In genomic region chr3:131091768-131092167, GRCh38 we compare ENCODE assay signal across 17 cellular contexts.
A peak's percentile ranks its signal among the peaks of the same experiment; 100 is the strongest.
DNase-seq lines count a peak whose midpoint lies in the region; FAIRE-seq and TF ChIP-seq lines count a peak whose summit lies in the region.
"Had no signal": no experiment of that assay in that cellular context is flagged by ENCODE, and none has a peak within 500 bp of the region (broad histone marks: within the 10 kb centered on the region; RNA-seq: fewer than 3 reads in every experiment).

No MANE protein-coding gene starts in this region.

- no peaks in the 10 kb centered on the region for H3K36me3 Mint-ChIP-seq in H9 (ENCODE audit: insufficient read depth in 1 of 3, low read depth in 3 of 3)
- no peaks in the 10 kb centered on the region for H3K36me3 Mint-ChIP-seq in CD4-positive, alpha-beta memory T cell
- H3K36me3 Mint-ChIP-seq: natural killer cell treated with Interleukin-12 subunit alpha and Interleukin-12 subunit beta and Interleukin-15 and Interleukin-18, amount 100 ng/mL, for 72 hours had no signal

- FAIRE-seq in GM12891 (lab: Jason Lieb, UNC) = no peak

- no peak overlapping the region for H2BK12ac ChIP-seq in H9 (ENCODE audit: insufficient read length, low read depth, low read length)

- no peak overlapping the region for H2BK15ac ChIP-seq in H9 (ENCODE audit: low read depth, low read length)

- H3K4me2 ChIP-seq in H9 (ENCODE audit: insufficient read depth, insufficient read length, low read length) = no peak overlapping the region

- CTCF ChIA-PET in CD4-positive, alpha-beta memory T cell (lab: Charles Lee; ENCODE audit: partially characterized antibody) = no interaction called here

- H3K4me1 Mint-ChIP-seq in H9 = peaks cover 5 to 6% of the 10 kb centered on the region in 2 experiments
- no peaks in the 10 kb centered on the region for H3K4me1 Mint-ChIP-seq in CD4-positive, alpha-beta memory T cell

- H3T11ph ChIP-seq in H9 (ENCODE audit: low read length) = peak overlapping the region; percentile 59

- no peak for TF ChIP-seq POLR2A in GM12891 (IDR thresholded peaks at IDR 0.05; ENCODE audit: low read depth, low read length)

- no peak overlapping the region for H2AFZ ChIP-seq in H9 (ENCODE audit: low read length)

- no peak overlapping the region for H2BK120ac ChIP-seq in H9 (ENCODE audit: low read depth, low read length, poor library complexity, severe bottlenecking)

- H4K20me1 ChIP-seq in H9 (ENCODE audit: control insufficient read depth, insufficient read depth, insufficient read length) = no peaks in the 10 kb centered on the region

- H3K27ac ChIP-seq in H9 (ENCODE audit: insufficient read length, low read depth, low read length) (no peak overlapping the region), SJCRH30 (no peak overlapping the region)
- no peak overlapping the region for H3K27ac ChIP-seq in CD4-positive, alpha-beta memory T cell (ENCODE audit: low read depth, low read length)
- H3K27ac ChIP-seq: lower lobe of right lung, psoas muscle had no signal

- no peak overlapping the region for H4K5ac ChIP-seq in H9 (ENCODE audit: insufficient read length, low read depth, low read length)

- H3K9me3 ChIP-seq in H9 (ENCODE audit: control insufficient read depth, low read depth, low read length) (no peaks in the 10 kb centered on the region), SJCRH30 (replicated peaks) (no peaks in the 10 kb centered on the region)
- no peaks in the 10 kb centered on the region for H3K9me3 ChIP-seq in CD4-positive, alpha-beta memory T cell (ENCODE audit: control insufficient read depth in 1 of 2, low read length in 2 of 2)
- H3K9me3 ChIP-seq: lower lobe of right lung, psoas muscle had no signal

- no peaks in the 10 kb centered on the region for H3K27me3 ChIP-seq in H9 (ENCODE audit: insufficient read depth, low read length)
- H3K27me3 ChIP-seq in SJCRH30 = no peaks in the 10 kb centered on the region
- no peaks in the 10 kb centered on the region for H3K27me3 ChIP-seq in CD4-positive, alpha-beta memory T cell (ENCODE audit: insufficient read depth, low read length)

- H3K36me3 ChIP-seq in SJCRH30 = no peaks in the 10 kb centered on the region; the same call in 1 of the 2 replicates
- no peaks in the 10 kb centered on the region for H3K36me3 ChIP-seq in CD4-positive, alpha-beta memory T cell (ENCODE audit: insufficient read depth, low read length)
- H3K36me3 ChIP-seq: lower lobe of right lung had no signal

- TF ChIP-seq CTCF in AG10803 (conservative IDR thresholded peaks at IDR 0.05; ENCODE audit: low read length) (no peak), H9 (conservative IDR thresholded peaks at IDR 0.05) (no peak)

- H3K27me3 Mint-ChIP-seq in H9 (ENCODE audit: low read depth) = no peaks in the 10 kb centered on the region
- peaks cover 0 to 2% of the 10 kb centered on the region in 2 donors for H3K27me3 Mint-ChIP-seq in CD4-positive, alpha-beta memory T cell
- H3K27me3 Mint-ChIP-seq: stimulated activated naive CD8-positive, alpha-beta T cell treated with anti-CD3 and anti-CD28 coated beads, Interleukin-15, Interleukin-2, amounts not matched to agents 100 ng/mL and 50 ng/mL, for 24 hours had no signal

- H3K23ac ChIP-seq in H9 (ENCODE audit: insufficient read length, low read depth, low read length) = no peak overlapping the region

- H4K8ac ChIP-seq in H9 (replicated peaks; ENCODE audit: insufficient read length, low read depth, low read length) = no peak overlapping the region

- intact Hi-C loops in CD4-positive, alpha-beta memory T cell (cut with micrococcal nuclease) = no loop called here

- no peaks in the 10 kb centered on the region for H3K23me2 ChIP-seq in H9 (ENCODE audit: insufficient read length, low read depth, low read length, poor library complexity, severe bottlenecking)

- H3K9me3 Mint-ChIP-seq in H9 = no peaks in the 10 kb centered on the region; a peak in 1 of 5 replicates
- H3K9me3 Mint-ChIP-seq in CD4-positive, alpha-beta memory T cell = peaks cover 0 to 1% (median 0%) of the 10 kb centered on the region in 8 donors
- H3K9me3 Mint-ChIP-seq: natural killer cell treated with Interleukin-12 subunit alpha and Interleukin-12 subunit beta and Interleukin-15 and Interleukin-18, amount 100 ng/mL, for 72 hours; stimulated activated naive CD8-positive, alpha-beta T cell treated with anti-CD3 and anti-CD28 coated beads, Interleukin-15, Interleukin-2, amounts not matched to agents 100 ng/mL and 50 ng/mL, for 24 hours had no signal

- H3K14ac ChIP-seq in H9 (ENCODE audit: insufficient read depth, low read length) = no peak overlapping the region

- POLR2A ChIA-PET in CD4-positive, alpha-beta memory T cell (lab: Charles Lee; ENCODE audit: partially characterized antibody) = no interaction called here

- no peak overlapping the region for H3K4ac ChIP-seq in H9 (ENCODE audit: low read depth, low read length)

- DNase-seq in AG10803 (ENCODE audit: low read depth) = peak; percentile 26
- DNase-seq in H9 = no peak
- peak; percentile 16 to 30 for DNase-seq in SJCRH30
- DNase-seq in fibroblast of peridontal ligament (ENCODE audit: extremely low read depth) = peak; percentile 22
- no peak for DNase-seq in CD4-positive, alpha-beta memory T cell
- DNase-seq in stimulated activated CD4-positive, alpha-beta T cell treated with anti-CD3 and anti-CD28 coated beads, Interleukin-15, amount 100 ng/mL, for 24 hours = no peak
- no peak for DNase-seq in GM12891 (ENCODE audit: insufficient read length, low spot score)
- no peak for DNase-seq in T-helper 1 cell
- DNase-seq: activated gamma-delta T cell treated with Interleukin-2 at 50 U/mL for 16 hours; effector CD4-positive, alpha-beta T cell; lower lobe of right lung; NCI-H2029; NCI-H526 treated with DMSO at 0.1 percent for 48 hours; psoas muscle; stimulated activated CD4-positive, alpha-beta T cell treated with anti-CD3 and anti-CD28 coated beads, Interleukin-12 subunit alpha, Interleukin-12 subunit beta, amount 100 ng/mL, for 4 hours had no signal

- H4K91ac ChIP-seq in H9 (ENCODE audit: insufficient read length, low read depth, low read length) = no peak overlapping the region

- H3K79me2 ChIP-seq in H9 (ENCODE audit: insufficient read depth, low read length) = no peaks in the 10 kb centered on the region

- no peak overlapping the region for H3K18ac ChIP-seq in H9 (ENCODE audit: insufficient read length, low read depth, low read length)

- H3K56ac ChIP-seq in H9 (ENCODE audit: insufficient read length, low read depth, low read length) = no peak overlapping the region

- no peak overlapping the region for H2BK5ac ChIP-seq in H9 (ENCODE audit: insufficient read length, low read length)

- no peak overlapping the region for H2AK5ac ChIP-seq in H9 (ENCODE audit: insufficient read length, low read length)

- H3K79me1 ChIP-seq in H9 (ENCODE audit: insufficient read depth, low read depth, low read length, poor library complexity, severe bottlenecking) = no peaks in the 10 kb centered on the region

- WGBS in H9 (ENCODE audit: extremely low coverage, insufficient read length, low lambda C conversion rate) = no CpG with 5 or more reads among the region's 3 CpGs

- H3K4me3 ChIP-seq in AG10803 (ENCODE audit: low read length) (no peak overlapping the region), SJCRH30 (no peak overlapping the region)
- H3K4me3 ChIP-seq in CD4-positive, alpha-beta memory T cell (ENCODE audit: low read length in 2 of 2) = no peak overlapping the region
- H3K4me3 ChIP-seq: lower lobe of right lung, psoas muscle had no signal

- H2BK20ac ChIP-seq in H9 (ENCODE audit: low read depth, low read length, poor library complexity, severe bottlenecking) = no peak overlapping the region

- H3K4me1 ChIP-seq in H9 (ENCODE audit: insufficient read depth, low read length) (no peaks in the 10 kb centered on the region; the same call in 1 of the 2 replicates), SJCRH30 (no peaks in the 10 kb centered on the region)
- H3K4me1 ChIP-seq in CD4-positive, alpha-beta memory T cell (ENCODE audit: insufficient read depth, low read length) = no peaks in the 10 kb centered on the region
- H3K4me1 ChIP-seq: lower lobe of right lung, psoas muscle had no signal

- peak overlapping the region in 1 of 3 experiments; percentile 36; a peak in 1 of 7 replicates for H3K27ac Mint-ChIP-seq in H9
- H3K27ac Mint-ChIP-seq in CD4-positive, alpha-beta memory T cell = no peak overlapping the region
- H3K27ac Mint-ChIP-seq: natural killer cell treated with Interleukin-12 subunit alpha and Interleukin-12 subunit beta and Interleukin-15 and Interleukin-18, amount 100 ng/mL, for 72 hours; stimulated activated naive CD8-positive, alpha-beta T cell treated with anti-CD3 and anti-CD28 coated beads, Interleukin-15, Interleukin-2, amounts not matched to agents 100 ng/mL and 50 ng/mL, for 24 hours had no signal

- H3K4me3 Mint-ChIP-seq in H9 = no peak overlapping the region
- H3K4me3 Mint-ChIP-seq in CD4-positive, alpha-beta memory T cell = no peak overlapping the region
- H3K4me3 Mint-ChIP-seq: natural killer cell treated with Interleukin-12 subunit alpha and Interleukin-12 subunit beta and Interleukin-15 and Interleukin-18, amount 100 ng/mL, for 72 hours; stimulated activated naive CD8-positive, alpha-beta T cell treated with anti-CD3 and anti-CD28 coated beads, Interleukin-15, Interleukin-2, amounts not matched to agents 100 ng/mL and 50 ng/mL, for 24 hours had no signal

- H3K9ac ChIP-seq in H9 (ENCODE audit: extremely low read depth, insufficient read length, low read length) = no peak overlapping the region

TF ChIP-seq in GM12891, 5 proteins besides CTCF, POLR2A, EP300 and RAD21:
- TF ChIP-seq TAF1 (IDR thresholded peaks at IDR 0.05; ENCODE audit: low read depth, low read length) = no peak
- TF ChIP-seq POU2F2 (IDR thresholded peaks at IDR 0.05; ENCODE audit: low read depth, low read length) = no peak
- TF ChIP-seq SPI1 (IDR thresholded peaks at IDR 0.05; ENCODE audit: low read depth, low read length) = no peak
- TF ChIP-seq POLR2AphosphoS5 (IDR thresholded peaks at IDR 0.05; ENCODE audit: low read depth, low read length) = no peak
- no peak for TF ChIP-seq PAX5 (IDR thresholded peaks at IDR 0.05; ENCODE audit: insufficient read depth, low read length, severe bottlenecking)

Comparison
In these comparisons a context has a peak if more than half of its experiments do, and no peak if none do; other contexts are left out.
1. DNase-seq: peak in AG10803 (single experiment), SJCRH30 (2 of 2) and fibroblast of peridontal ligament (single experiment); none in H9 (single experiment), CD4-positive, alpha-beta memory T cell (0 of 5), stimulated activated CD4-positive, alpha-beta T cell treated with anti-CD3 and anti-CD28 coated beads, Interleukin-15, amount 100 ng/mL, for 24 hours (single experiment), GM12891 (single experiment) and T-helper 1 cell (0 of 5).